18 cellular contexts compared by ENCODE assay signal in genomic region chr14:91330846-91331245, GRCh38.
DNase-seq lines count a peak whose midpoint lies in the region; ATAC-seq and TF ChIP-seq lines count a peak whose summit lies in the region.
"Had no signal": no experiment of that assay in that cellular context is flagged by ENCODE, and none has a peak within 500 bp of the region (broad histone marks: within the 10 kb centered on the region; RNA-seq: fewer than 3 reads in every experiment).

No MANE protein-coding gene starts in this region.

- H3K36me3 ChIP-seq in Peyer's patch, result no peaks in the 10 kb centered on the region
- H3K36me3 ChIP-seq: neural progenitor cell had no signal

- no peak for ATAC-seq in GM18498 (IDR thresholded peaks at IDR 0.05; ENCODE audit: unreplicated experiment)
- no peak for ATAC-seq in GM21723 (IDR thresholded peaks at IDR 0.05; ENCODE audit: unreplicated experiment)
- ATAC-seq: left colon had no signal

- no peak overlapping the region for H3K4me3 ChIP-seq in Peyer's patch
- H3K4me3 ChIP-seq: HAP-1, neural progenitor cell, testis had no signal

- peak overlapping the region; percentile 10 for H3K4me3 Mint-ChIP-seq in activated CD4-positive, alpha-beta T cell treated with anti-CD3 and anti-CD28 coated beads, Interleukin-2, amount 10 ng/mL, durations not matched to agents 24 days and 14 days
- H3K4me3 Mint-ChIP-seq in brain (no peak overlapping the region), progenitor cell of endocrine pancreas (ENCODE audit: low read depth) (no peak overlapping the region)

- peaks cover 0 to 38% (median 3%) of the 10 kb centered on the region in 4 donors for H3K4me1 ChIP-seq in Peyer's patch
- H3K4me1 ChIP-seq: HAP-1, neural progenitor cell had no signal

- H3K9me3 Mint-ChIP-seq in activated CD4-positive, alpha-beta T cell treated with anti-CD3 and anti-CD28 coated beads, Interleukin-2, amount 10 ng/mL, durations not matched to agents 24 days and 14 days, result no peaks in the 10 kb centered on the region
- H3K9me3 Mint-ChIP-seq in brain (no peaks in the 10 kb centered on the region), progenitor cell of endocrine pancreas (ENCODE audit: low read depth) (no peaks in the 10 kb centered on the region)
- H3K9me3 Mint-ChIP-seq: neural progenitor cell had no signal

- H3K36me3 Mint-ChIP-seq in activated CD4-positive, alpha-beta T cell treated with anti-CD3 and anti-CD28 coated beads, Interleukin-2, amount 10 ng/mL, durations not matched to agents 24 days and 14 days (ENCODE audit: low read depth), result peaks cover 55% of the 10 kb centered on the region
- H3K36me3 Mint-ChIP-seq in brain (no peaks in the 10 kb centered on the region), progenitor cell of endocrine pancreas (ENCODE audit: insufficient read depth) (peaks cover 6% of the 10 kb centered on the region)

- peaks cover 56% of the 10 kb centered on the region for H3K4me1 Mint-ChIP-seq in activated CD4-positive, alpha-beta T cell treated with anti-CD3 and anti-CD28 coated beads, Interleukin-2, amount 10 ng/mL, durations not matched to agents 24 days and 14 days
- H3K4me1 Mint-ChIP-seq in brain (peaks cover 77% of the 10 kb centered on the region), progenitor cell of endocrine pancreas (ENCODE audit: low read depth) (peaks cover 7% of the 10 kb centered on the region)

- no peaks in the 10 kb centered on the region for H3K27me3 Mint-ChIP-seq in activated CD4-positive, alpha-beta T cell treated with anti-CD3 and anti-CD28 coated beads, Interleukin-2, amount 10 ng/mL, durations not matched to agents 24 days and 14 days
- no peaks in the 10 kb centered on the region for H3K27me3 Mint-ChIP-seq in brain
- H3K27me3 Mint-ChIP-seq in progenitor cell of endocrine pancreas, result no peaks in the 10 kb centered on the region

- H3K27ac Mint-ChIP-seq in activated CD4-positive, alpha-beta T cell treated with anti-CD3 and anti-CD28 coated beads, Interleukin-2, amount 10 ng/mL, durations not matched to agents 24 days and 14 days, result peak overlapping the region; percentile 70
- H3K27ac Mint-ChIP-seq in brain (peak overlapping the region in 4 of 5 experiments; percentile 30 to 82 (median 54)), progenitor cell of endocrine pancreas (peak overlapping the region; percentile 66)

- intact Hi-C loops in activated CD4-positive, alpha-beta T cell treated with anti-CD3 and anti-CD28 coated beads, Interleukin-2, amount 10 ng/mL, durations not matched to agents 24 days and 14 days (cut with micrococcal nuclease), result no loop called here

- H3K27ac ChIP-seq in Peyer's patch, result peak overlapping the region in 3 of 4 donors; percentile 39 to 53 (median 46)
- H3K27ac ChIP-seq: neural progenitor cell, testis had no signal

- H3K27me3 ChIP-seq in Peyer's patch, result no peaks in the 10 kb centered on the region
- H3K27me3 ChIP-seq: neural progenitor cell, testis had no signal

- no peak for TF ChIP-seq POLR2A in Peyer's patch (IDR thresholded peaks at IDR 0.05)

- no peak for DNase-seq in activated CD4-positive, alpha-beta T cell treated with anti-CD3 and anti-CD28 coated beads, Interleukin-2, amount 10 ng/mL, durations not matched to agents 24 days and 14 days
- no peak for DNase-seq in activated CD4-positive, alpha-beta T cell treated with anti-CD3 and anti-CD28 coated beads, Interleukin-2, amount 50 U/mL, for 1 hour
- DNase-seq in Peyer's patch, result no peak
- DNase-seq in progenitor cell of endocrine pancreas (ENCODE audit: low spot score, unreplicated experiment), result no peak
- no peak for DNase-seq in iPS-NIHi11 (ENCODE audit: low spot score)
- DNase-seq: activated CD4-positive, CD25-positive, alpha-beta regulatory T cell; Calu3; cerebellar nuclear complex; head of caudate nucleus; left colon; NCI-H1694 treated with DMSO at 0.1 percent for 48 hours; NCI-H774; testis had no signal

- H3K9me3 ChIP-seq in Peyer's patch, result no peaks in the 10 kb centered on the region
- H3K9me3 ChIP-seq: HAP-1, testis had no signal

- TF ChIP-seq CTCF in Peyer's patch (IDR thresholded peaks at IDR 0.05) (no peak), brain (conservative IDR thresholded peaks at IDR 0.05) (no peak), progenitor cell of endocrine pancreas (IDR thresholded peaks at IDR 0.05; ENCODE audit: unreplicated experiment) (no peak)
